ENCODE assay signal across 1 cellular context in the genomic region with DNA sequence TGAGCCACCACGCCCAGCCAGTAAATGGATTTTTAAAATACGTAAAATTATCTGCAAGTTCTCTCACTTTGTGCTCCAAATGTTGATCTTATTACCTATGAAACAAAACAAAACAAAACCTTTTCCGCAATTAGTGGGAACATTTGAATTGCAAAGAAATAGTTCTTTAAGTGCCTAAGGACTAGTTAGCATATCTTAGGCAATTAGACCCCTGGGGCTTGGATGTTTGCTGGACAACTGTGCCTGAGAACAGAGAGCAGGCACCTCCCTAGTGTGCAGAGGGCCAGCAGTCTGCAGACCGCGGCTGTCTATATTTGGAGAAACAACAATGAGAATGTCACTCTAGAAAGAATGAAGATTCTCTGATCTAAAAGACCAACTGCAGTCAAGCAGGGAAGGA.
TF ChIP-seq lines count a peak whose summit lies in the region.

No MANE protein-coding gene starts in this region.

TF ChIP-seq in WTC11, 78 proteins besides CTCF, POLR2A, EP300 and RAD21 (continued from another document):
- TF ChIP-seq, protein P1, sequence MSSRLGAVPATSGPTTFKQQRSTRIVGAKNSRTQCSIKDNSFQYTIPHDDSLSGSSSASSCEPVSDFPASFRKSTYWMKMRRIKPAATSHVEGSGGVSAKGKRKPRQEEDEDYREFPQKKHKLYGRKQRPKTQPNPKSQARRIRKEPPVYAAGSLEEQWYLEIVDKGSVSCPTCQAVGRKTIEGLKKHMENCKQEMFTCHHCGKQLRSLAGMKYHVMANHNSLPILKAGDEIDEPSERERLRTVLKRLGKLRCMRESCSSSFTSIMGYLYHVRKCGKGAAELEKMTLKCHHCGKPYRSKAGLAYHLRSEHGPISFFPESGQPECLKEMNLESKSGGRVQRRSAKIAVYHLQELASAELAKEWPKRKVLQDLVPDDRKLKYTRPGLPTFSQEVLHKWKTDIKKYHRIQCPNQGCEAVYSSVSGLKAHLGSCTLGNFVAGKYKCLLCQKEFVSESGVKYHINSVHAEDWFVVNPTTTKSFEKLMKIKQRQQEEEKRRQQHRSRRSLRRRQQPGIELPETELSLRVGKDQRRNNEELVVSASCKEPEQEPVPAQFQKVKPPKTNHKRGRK (CRISPR knock-in tag; IDR thresholded peaks at IDR 0.05; ENCODE audit: borderline replicate concordance): no peak
- no peak for TF ChIP-seq CBFB (CRISPR knock-in tag; IDR thresholded peaks at IDR 0.05; ENCODE audit: low read depth)
